In the genomic region with DNA sequence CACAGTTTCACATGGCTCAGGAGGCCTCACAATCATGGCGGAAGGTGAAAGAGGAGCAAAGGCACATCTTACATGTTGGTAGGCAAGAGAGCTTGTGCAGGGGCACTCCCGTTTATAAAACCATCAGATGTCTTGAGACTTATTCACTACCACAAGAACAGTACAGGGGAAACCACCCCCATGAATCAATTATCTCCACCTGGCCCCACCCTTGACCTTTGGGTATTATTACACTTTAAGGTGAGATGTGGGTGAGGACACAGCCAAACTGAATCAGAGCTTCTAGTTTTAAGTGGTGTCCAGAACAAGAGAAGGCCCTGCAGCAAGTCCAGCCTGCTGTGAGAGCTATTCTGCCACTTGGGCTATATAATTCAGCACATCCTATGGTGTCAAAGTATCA, we compare ENCODE assay signal across 15 cellular contexts.
DNase-seq lines count a peak whose midpoint lies in the region; ATAC-seq lines count a peak whose summit lies in the region.
"Had no signal": no experiment of that assay in that cellular context is flagged by ENCODE, and none has a peak within 500 bp of the region (broad histone marks: within the 10 kb centered on the region; RNA-seq: fewer than 3 reads in every experiment).

No MANE protein-coding gene starts in this region.

- ATAC-seq in activated naive CD8-positive, alpha-beta T cell treated with anti-CD3 and anti-CD28 coated beads, Interleukin-2, amount 50 U/mL, for 24 hours, result peak; percentile 52
- ATAC-seq in stimulated activated naive CD8-positive, alpha-beta T cell treated with anti-CD3 and anti-CD28 coated beads, Interleukin-15, Interleukin-2, amounts not matched to agents 100 U/mL and 50 U/mL, for 24 hours, result peak; percentile 32
- ATAC-seq in stimulated activated naive CD8-positive, alpha-beta T cell treated with anti-CD3 and anti-CD28 coated beads, Interleukin-15, amount 100 ng/mL, for 72 hours, result no peak
- ATAC-seq: A549; CD8-positive, alpha-beta T cell had no signal

- H3K27me3 Mint-ChIP-seq in activated CD4-positive, alpha-beta T cell treated with anti-CD3 and anti-CD28 coated beads, Interleukin-2, amount 10 ng/mL, durations not matched to agents 24 days and 14 days, result no peaks in the 10 kb centered on the region
- no peaks in the 10 kb centered on the region for H3K27me3 Mint-ChIP-seq in activated naive CD8-positive, alpha-beta T cell treated with anti-CD3 and anti-CD28 coated beads, Interleukin-2, amount 50 U/mL, for 24 hours
- H3K27me3 Mint-ChIP-seq in activated naive CD8-positive, alpha-beta T cell treated with anti-CD3 and anti-CD28 coated beads for 36 hours, result no peaks in the 10 kb centered on the region
- H3K27me3 Mint-ChIP-seq in stimulated activated naive CD8-positive, alpha-beta T cell treated with anti-CD3 and anti-CD28 coated beads, Interleukin-15, amount 100 ng/mL, for 72 hours, result no peaks in the 10 kb centered on the region
- H3K27me3 Mint-ChIP-seq: CD4-positive, alpha-beta T cell had no signal

- peak; percentile 36 for DNase-seq in activated CD4-positive, alpha-beta T cell treated with anti-CD3 and anti-CD28 coated beads, Interleukin-2, amount 10 ng/mL, durations not matched to agents 24 days and 14 days
- DNase-seq in activated CD4-positive, alpha-beta T cell treated with anti-CD3 and anti-CD28 coated beads, Interleukin-2, amount 50 U/mL, for 48 hours, result no peak
- no peak for DNase-seq in activated naive CD8-positive, alpha-beta T cell treated with anti-CD3 and anti-CD28 coated beads, Interleukin-2, amount 50 U/mL, for 24 hours
- DNase-seq in activated naive CD8-positive, alpha-beta T cell treated with anti-CD3 and anti-CD28 coated beads for 36 hours, result no peak
- no peak for DNase-seq in stimulated activated naive CD8-positive, alpha-beta T cell treated with anti-CD3 and anti-CD28 coated beads, Interleukin-15, Interleukin-2, amounts not matched to agents 100 U/mL and 50 U/mL, for 24 hours
- DNase-seq in stimulated activated naive CD8-positive, alpha-beta T cell treated with anti-CD3 and anti-CD28 coated beads, Interleukin-15, amount 100 ng/mL, for 72 hours, result no peak
- DNase-seq: AML-193; Caco-2; Calu3; CD4-positive, alpha-beta T cell; CD8-positive, alpha-beta T cell; DMS79 treated with DMSO at 0.1 percent for 48 hours; GF-D8 had no signal

- H3K4me1 Mint-ChIP-seq in activated CD4-positive, alpha-beta T cell treated with anti-CD3 and anti-CD28 coated beads, Interleukin-2, amount 10 ng/mL, durations not matched to agents 24 days and 14 days, result peaks cover 5% of the 10 kb centered on the region
- H3K4me1 Mint-ChIP-seq in activated naive CD8-positive, alpha-beta T cell treated with anti-CD3 and anti-CD28 coated beads, Interleukin-2, amount 50 U/mL, for 24 hours, result peaks cover 25% of the 10 kb centered on the region
- peaks cover 18% of the 10 kb centered on the region for H3K4me1 Mint-ChIP-seq in activated naive CD8-positive, alpha-beta T cell treated with anti-CD3 and anti-CD28 coated beads for 36 hours
- peaks cover 10% of the 10 kb centered on the region for H3K4me1 Mint-ChIP-seq in stimulated activated naive CD8-positive, alpha-beta T cell treated with anti-CD3 and anti-CD28 coated beads, Interleukin-15, amount 100 ng/mL, for 72 hours
- H3K4me1 Mint-ChIP-seq: B cell had no signal

- peaks cover 18% of the 10 kb centered on the region for H3K9me3 Mint-ChIP-seq in activated CD4-positive, alpha-beta T cell treated with anti-CD3 and anti-CD28 coated beads, Interleukin-2, amount 10 ng/mL, durations not matched to agents 24 days and 14 days
- peaks cover 19% of the 10 kb centered on the region for H3K9me3 Mint-ChIP-seq in activated naive CD8-positive, alpha-beta T cell treated with anti-CD3 and anti-CD28 coated beads, Interleukin-2, amount 50 U/mL, for 24 hours
- H3K9me3 Mint-ChIP-seq in activated naive CD8-positive, alpha-beta T cell treated with anti-CD3 and anti-CD28 coated beads for 36 hours, result peaks cover 10% of the 10 kb centered on the region
- peaks cover 11 to 20% of the 10 kb centered on the region in 2 donors for H3K9me3 Mint-ChIP-seq in stimulated activated naive CD8-positive, alpha-beta T cell treated with anti-CD3 and anti-CD28 coated beads, Interleukin-15, amount 100 ng/mL, for 72 hours

- intact Hi-C loops in activated CD4-positive, alpha-beta T cell treated with anti-CD3 and anti-CD28 coated beads, Interleukin-2, amount 10 ng/mL, durations not matched to agents 24 days and 14 days (cut with micrococcal nuclease), result no loop called here

- no peak overlapping the region for H3K27ac Mint-ChIP-seq in activated CD4-positive, alpha-beta T cell treated with anti-CD3 and anti-CD28 coated beads, Interleukin-2, amount 10 ng/mL, durations not matched to agents 24 days and 14 days
- no peak overlapping the region for H3K27ac Mint-ChIP-seq in activated naive CD8-positive, alpha-beta T cell treated with anti-CD3 and anti-CD28 coated beads, Interleukin-2, amount 50 U/mL, for 24 hours
- H3K27ac Mint-ChIP-seq in activated naive CD8-positive, alpha-beta T cell treated with anti-CD3 and anti-CD28 coated beads for 36 hours, result no peak overlapping the region
- no peak overlapping the region for H3K27ac Mint-ChIP-seq in stimulated activated naive CD8-positive, alpha-beta T cell treated with anti-CD3 and anti-CD28 coated beads, Interleukin-15, amount 100 ng/mL, for 72 hours
- H3K27ac Mint-ChIP-seq: B cell; CD4-positive, alpha-beta T cell; CD8-positive, alpha-beta T cell had no signal

- no peaks in the 10 kb centered on the region for H3K36me3 Mint-ChIP-seq in activated CD4-positive, alpha-beta T cell treated with anti-CD3 and anti-CD28 coated beads, Interleukin-2, amount 10 ng/mL, durations not matched to agents 24 days and 14 days (ENCODE audit: low read depth)
- H3K36me3 Mint-ChIP-seq in activated naive CD8-positive, alpha-beta T cell treated with anti-CD3 and anti-CD28 coated beads, Interleukin-2, amount 50 U/mL, for 24 hours (ENCODE audit: low read depth), result peaks cover 10% of the 10 kb centered on the region
- H3K36me3 Mint-ChIP-seq in activated naive CD8-positive, alpha-beta T cell treated with anti-CD3 and anti-CD28 coated beads for 36 hours, result peaks cover 7% of the 10 kb centered on the region

- H3K4me3 Mint-ChIP-seq in activated CD4-positive, alpha-beta T cell treated with anti-CD3 and anti-CD28 coated beads, Interleukin-2, amount 10 ng/mL, durations not matched to agents 24 days and 14 days, result no peak overlapping the region
- no peak overlapping the region for H3K4me3 Mint-ChIP-seq in activated naive CD8-positive, alpha-beta T cell treated with anti-CD3 and anti-CD28 coated beads, Interleukin-2, amount 50 U/mL, for 24 hours
- H3K4me3 Mint-ChIP-seq in activated naive CD8-positive, alpha-beta T cell treated with anti-CD3 and anti-CD28 coated beads for 36 hours, result no peak overlapping the region
- no peak overlapping the region for H3K4me3 Mint-ChIP-seq in stimulated activated naive CD8-positive, alpha-beta T cell treated with anti-CD3 and anti-CD28 coated beads, Interleukin-15, amount 100 ng/mL, for 72 hours
- H3K4me3 Mint-ChIP-seq: B cell; CD4-positive, alpha-beta T cell; CD8-positive, alpha-beta T cell had no signal
